ENCODE assay signal across 8 cellular contexts in genomic region chr6:158853072-158853871, GRCh38. TPM values are rescaled to one million over a fixed set of nuclear protein-coding genes. Genes with fewer than 3 reads are reported as not detected.
DNase-seq lines count a peak whose midpoint lies in the region; ATAC-seq and TF ChIP-seq lines count a peak whose summit lies in the region.

No MANE protein-coding gene starts in this region.

- peak overlapping the region; percentile 84 for H3K4me2 ChIP-seq in OCI-LY3 (ENCODE audit: low read length)

- peak overlapping the region; percentile 55; the same call in 1 of the 2 replicates for H2AFZ ChIP-seq in OCI-LY3 (ENCODE audit: low read depth, low read length)

- ATAC-seq in GM18870 (IDR thresholded peaks at IDR 0.05; ENCODE audit: unreplicated experiment) (peak; percentile 87), HG03066 (IDR thresholded peaks at IDR 0.05; ENCODE audit: low read depth, unreplicated experiment) (peak; percentile 95)

- H3K27ac Mint-ChIP-seq in activated T-cell treated with anti-CD3 and anti-CD28 coated beads, Interleukin-2, amount 50 U/mL, for 24 hours: no peak overlapping the region
- H3K27ac Mint-ChIP-seq in progenitor cell of endocrine pancreas: no peak overlapping the region

- no peaks in the 10 kb centered on the region for H3K36me3 Mint-ChIP-seq in activated T-cell treated with anti-CD3 and anti-CD28 coated beads, Interleukin-2, amount 50 U/mL, for 24 hours (ENCODE audit: low read depth)
- H3K36me3 Mint-ChIP-seq in progenitor cell of endocrine pancreas (ENCODE audit: insufficient read depth): peaks cover 1% of the 10 kb centered on the region

- H3K27me3 Mint-ChIP-seq in activated T-cell treated with anti-CD3 and anti-CD28 coated beads, Interleukin-2, amount 50 U/mL, for 24 hours: no peaks in the 10 kb centered on the region
- H3K27me3 Mint-ChIP-seq in progenitor cell of endocrine pancreas: no peaks in the 10 kb centered on the region

- H3K27me3 ChIP-seq in OCI-LY3 (ENCODE audit: low read depth, low read length): peaks cover 6% of the 10 kb centered on the region; the same call in 1 of the 2 replicates

- H3K9me3 ChIP-seq in OCI-LY3 (ENCODE audit: insufficient read depth, low read length): no peaks in the 10 kb centered on the region

- peak overlapping the region; percentile 46 for H3K9ac ChIP-seq in OCI-LY3 (ENCODE audit: low read length)

- no peaks in the 10 kb centered on the region for H4K20me1 ChIP-seq in OCI-LY3 (ENCODE audit: insufficient read depth, low read length)

- TF ChIP-seq CTCF in OCI-LY3 (IDR thresholded peaks at IDR 0.05; ENCODE audit: low read depth, low read length) (no peak), fibroblast of villous mesenchyme (IDR thresholded peaks at IDR 0.05; ENCODE audit: insufficient read depth, low read depth, low read length) (no peak), progenitor cell of endocrine pancreas (IDR thresholded peaks at IDR 0.05; ENCODE audit: unreplicated experiment) (no peak)

- no peaks in the 10 kb centered on the region for H3K79me2 ChIP-seq in OCI-LY3 (ENCODE audit: low read length)

- H3K9me3 Mint-ChIP-seq in activated T-cell treated with anti-CD3 and anti-CD28 coated beads, Interleukin-2, amount 50 U/mL, for 24 hours: no peaks in the 10 kb centered on the region
- H3K9me3 Mint-ChIP-seq in progenitor cell of endocrine pancreas (ENCODE audit: low read depth): no peaks in the 10 kb centered on the region

- H3K4me1 Mint-ChIP-seq in activated T-cell treated with anti-CD3 and anti-CD28 coated beads, Interleukin-2, amount 50 U/mL, for 24 hours (ENCODE audit: low read depth): peaks cover 41% of the 10 kb centered on the region
- H3K4me1 Mint-ChIP-seq in progenitor cell of endocrine pancreas (ENCODE audit: low read depth): peaks cover 47% of the 10 kb centered on the region

- peak overlapping the region; percentile 47 for H3K27ac ChIP-seq in OCI-LY3 (ENCODE audit: low read length)

- H3K4me3 ChIP-seq in OCI-LY3 (ENCODE audit: low read length) (peak overlapping the region; percentile 69), fibroblast of villous mesenchyme (ENCODE audit: low read depth, low read length) (no peak overlapping the region)

- H3K4me3 Mint-ChIP-seq in activated T-cell treated with anti-CD3 and anti-CD28 coated beads, Interleukin-2, amount 50 U/mL, for 24 hours: no peak overlapping the region
- H3K4me3 Mint-ChIP-seq in progenitor cell of endocrine pancreas (ENCODE audit: low read depth): no peak overlapping the region

- peaks cover 30% of the 10 kb centered on the region for H3K4me1 ChIP-seq in OCI-LY3 (ENCODE audit: low read length)

- DNase-seq in A172 (ENCODE audit: low spot score): peak; percentile 99
- peak; percentile 84 for DNase-seq in activated T-cell treated with anti-CD3 and anti-CD28 coated beads, Interleukin-2, amount 50 U/mL, for 24 hours
- DNase-seq in fibroblast of villous mesenchyme (ENCODE audit: low read depth): peak; percentile 93
- DNase-seq in progenitor cell of endocrine pancreas (ENCODE audit: low spot score, unreplicated experiment): peak; percentile 73
- DNase-seq in NCI-H128 (lab: John Stamatoyannopoulos, UW; ENCODE audit: unreplicated experiment): no peak

- H3K36me3 ChIP-seq in OCI-LY3 (replicated peaks; ENCODE audit: low read depth, low read length): no peaks in the 10 kb centered on the region

RNA-seq across cellular contexts. Expression of gene EZR, which starts 34.1 kb away (rescaled TPM):
- 446 and 456 TPM in 2 replicates for total RNA-seq in A172 (2014; rRNA removed; shearing (Covaris generic))
- total RNA-seq in fibroblast of villous mesenchyme (100 and 116 TPM in 2 replicates), progenitor cell of endocrine pancreas (258 and 274 TPM in 2 replicates)
